ENCODE assay signal across 10 cellular contexts in genomic region chr3:128217702-128218475, GRCh38.
DNase-seq lines count a peak whose midpoint lies in the region; ATAC-seq, FAIRE-seq and TF ChIP-seq lines count a peak whose summit lies in the region.
"Had no signal": no experiment of that assay in that cellular context is flagged by ENCODE, and none has a peak within 500 bp of the region (broad histone marks: within the 10 kb centered on the region; RNA-seq: fewer than 3 reads in every experiment).

No MANE protein-coding gene starts in this region.

- H3K27ac Mint-ChIP-seq in chondrocyte (ENCODE audit: unreplicated experiment) = peak overlapping the region; percentile 97
- H3K27ac Mint-ChIP-seq in naive thymus-derived CD4-positive, alpha-beta T cell = peak overlapping the region in 3 of 9 donors; percentile 5 to 74 (median 47)
- H3K27ac Mint-ChIP-seq in effector memory CD8-positive, alpha-beta T cell = no peak overlapping the region

- no peak for TF ChIP-seq RAD21 in A549 (conservative IDR thresholded peaks at IDR 0.05 in 1 of 2, IDR thresholded peaks at IDR 0.05 in 1 of 2)

- 90% methylated on average over 5 of the region's 5 CpGs for WGBS in A549 (ENCODE audit: missing lambda C conversion rate)

- H3K4me2 ChIP-seq in A549 = peak overlapping the region; percentile 40

- H3K9me3 ChIP-seq in A549 = peaks cover 8% of the 10 kb centered on the region; the same call in 2 of the 3 replicates
- peaks cover 0 to 7% (median 6%) of the 10 kb centered on the region in 3 experiments for H3K9me3 ChIP-seq in naive thymus-derived CD4-positive, alpha-beta T cell (ENCODE audit: control insufficient read depth in 2 of 3, low read length in 3 of 3)

- CTCF ChIA-PET in A549 (lab: Yijun Ruan, JAX) = no interaction called here
- CTCF ChIA-PET in naive thymus-derived CD4-positive, alpha-beta T cell (lab: Charles Lee) = interaction anchor here (0.8 to 1.5 kb wide), 3 partner anchors 9 to 20 kb away, joined by 3 to 4 read pairs (median 3); no protein-coding TSS in a partner anchor

- H3K4me1 ChIP-seq in A549 = peaks cover 13% of the 10 kb centered on the region; the same call in 2 of the 3 replicates
- H3K4me1 ChIP-seq in naive thymus-derived CD4-positive, alpha-beta T cell (ENCODE audit: control insufficient read depth in 2 of 2, insufficient read depth in 2 of 2, low read length in 2 of 2) = no peaks in the 10 kb centered on the region

- DNase-seq in A549 (ENCODE audit: low read depth in 1 of 2, low spot score in 1 of 2) = no peak
- DNase-seq in GM13977 (ENCODE audit: low spot score) = peak; percentile 28
- DNase-seq in NCI-H2107 (lab: John Stamatoyannopoulos, UW) = peak; percentile 19
- DNase-seq in chondrocyte (ENCODE audit: low spot score) = no peak
- DNase-seq in NCI-H2171 (lab: John Stamatoyannopoulos, UW) = no peak
- no peak for DNase-seq in naive thymus-derived CD4-positive, alpha-beta T cell
- DNase-seq in effector memory CD8-positive, alpha-beta T cell = no peak
- DNase-seq in activated CD4-positive, alpha-beta T cell treated with anti-CD3 and anti-CD28 coated beads for 48 hours = no peak
- DNase-seq: NCI-H1092 had no signal

- H3K36me3 Mint-ChIP-seq in chondrocyte (ENCODE audit: low read depth) = no peaks in the 10 kb centered on the region
- peaks cover 10 to 42% (median 30%) of the 10 kb centered on the region in 5 donors for H3K36me3 Mint-ChIP-seq in naive thymus-derived CD4-positive, alpha-beta T cell
- H3K36me3 Mint-ChIP-seq in effector memory CD8-positive, alpha-beta T cell (ENCODE audit: insufficient read depth) = peaks cover 4% of the 10 kb centered on the region

- H3K27me3 Mint-ChIP-seq in chondrocyte (ENCODE audit: low read depth) = no peaks in the 10 kb centered on the region
- H3K27me3 Mint-ChIP-seq in naive thymus-derived CD4-positive, alpha-beta T cell = no peaks in the 10 kb centered on the region
- no peaks in the 10 kb centered on the region for H3K27me3 Mint-ChIP-seq in effector memory CD8-positive, alpha-beta T cell

- TF ChIP-seq EP300 in A549 (IDR thresholded peaks at IDR 0.05) = no peak

- no peak for TF ChIP-seq CTCF in A549 (IDR thresholded peaks at IDR 0.05)
- TF ChIP-seq CTCF in GM13977 (IDR thresholded peaks at IDR 0.05; ENCODE audit: extremely low read depth, insufficient read depth, missing control alignments) = no peak
- no peak for TF ChIP-seq CTCF in chondrocyte (IDR thresholded peaks at IDR 0.05)

- H3K4me1 Mint-ChIP-seq in chondrocyte (ENCODE audit: low read depth) = peaks cover 29% of the 10 kb centered on the region
- peaks cover 3 to 15% (median 11%) of the 10 kb centered on the region in 7 donors for H3K4me1 Mint-ChIP-seq in naive thymus-derived CD4-positive, alpha-beta T cell
- H3K4me1 Mint-ChIP-seq in effector memory CD8-positive, alpha-beta T cell (ENCODE audit: low read depth in 2 of 2) = peaks cover 11 to 19% of the 10 kb centered on the region in 2 donors

- ATAC-seq in A549 = peak in 1 of 2 experiments; percentile 50; a peak in 1 of 6 replicates
- no peak for ATAC-seq in naive thymus-derived CD4-positive, alpha-beta T cell
- ATAC-seq in effector memory CD8-positive, alpha-beta T cell (replicated peaks) = no peak

- no peak overlapping the region for H3K4me3 Mint-ChIP-seq in chondrocyte (ENCODE audit: unreplicated experiment)
- H3K4me3 Mint-ChIP-seq in naive thymus-derived CD4-positive, alpha-beta T cell = no peak overlapping the region
- H3K4me3 Mint-ChIP-seq in effector memory CD8-positive, alpha-beta T cell = no peak overlapping the region

- intact Hi-C loops in naive thymus-derived CD4-positive, alpha-beta T cell (cut with micrococcal nuclease) = no loop called here

- H3K4me3 ChIP-seq in A549 = no peak overlapping the region
- no peak overlapping the region for H3K4me3 ChIP-seq in naive thymus-derived CD4-positive, alpha-beta T cell (ENCODE audit: low read length)

- peak overlapping the region; percentile 68 to 79; a peak in 5 of 6 replicates for H3K27ac ChIP-seq in A549
- H3K27ac ChIP-seq in naive thymus-derived CD4-positive, alpha-beta T cell (ENCODE audit: low read depth, low read length) = no peak overlapping the region

- TF ChIP-seq POLR2A in A549 (IDR thresholded peaks at IDR 0.05; ENCODE audit: low read length) = no peak

- in situ Hi-C loops in GM13977 (cut with MboI; ENCODE audit: low pct_unique_long_range_greater_than_20kb, low sequenced_read_pairs, unreplicated experiment) = no loop called here

- peaks cover 4% of the 10 kb centered on the region for H3K9me3 Mint-ChIP-seq in chondrocyte (ENCODE audit: low read depth)
- H3K9me3 Mint-ChIP-seq in naive thymus-derived CD4-positive, alpha-beta T cell = peaks cover 0 to 25% (median 12%) of the 10 kb centered on the region in 11 donors
- H3K9me3 Mint-ChIP-seq in effector memory CD8-positive, alpha-beta T cell = peaks cover 0 to 9% of the 10 kb centered on the region in 2 donors

- POLR2A ChIA-PET in A549 (lab: Yijun Ruan, JAX) = no interaction called here
- POLR2A ChIA-PET in naive thymus-derived CD4-positive, alpha-beta T cell (lab: Charles Lee) = no interaction called here

- no peaks in the 10 kb centered on the region for H3K36me3 ChIP-seq in naive thymus-derived CD4-positive, alpha-beta T cell (ENCODE audit: control insufficient read depth in 2 of 3, insufficient read depth in 3 of 3, low read length in 3 of 3)

- FAIRE-seq in A549 (lab: Jason Lieb, UNC) = no peak
- FAIRE-seq: D721Med had no signal

- no peaks in the 10 kb centered on the region for H3K27me3 ChIP-seq in naive thymus-derived CD4-positive, alpha-beta T cell (ENCODE audit: control insufficient read depth in 2 of 2, insufficient read depth in 2 of 2, low read length in 2 of 2)

TF ChIP-seq in A549, 52 proteins besides CTCF, POLR2A, EP300 and RAD21:
- no peak for TF ChIP-seq HDAC2 (IDR thresholded peaks at IDR 0.05)
- no peak for TF ChIP-seq ZNF302 (CRISPR knock-in tag; IDR thresholded peaks at IDR 0.05)
- TF ChIP-seq FOXS1 (CRISPR knock-in tag; IDR thresholded peaks at IDR 0.05) = no peak
- TF ChIP-seq RCOR1 (IDR thresholded peaks at IDR 0.05; ENCODE audit: low read depth, low read length) = no peak
- no peak for TF ChIP-seq SMC3 (IDR thresholded peaks at IDR 0.05)
- no peak for TF ChIP-seq NFE2L2 (conservative IDR thresholded peaks at IDR 0.05; ENCODE audit: low read length)
- TF ChIP-seq REST (IDR thresholded peaks at IDR 0.05) = no peak
- no peak for TF ChIP-seq CHD2 (IDR thresholded peaks at IDR 0.05; ENCODE audit: low read length, partially characterized antibody)
- no peak for TF ChIP-seq ESRRA (IDR thresholded peaks at IDR 0.05; ENCODE audit: borderline replicate concordance, low read length)
- TF ChIP-seq POLR2AphosphoS2 (conservative IDR thresholded peaks at IDR 0.05; ENCODE audit: low read length) = no peak
- TF ChIP-seq, protein P1, sequence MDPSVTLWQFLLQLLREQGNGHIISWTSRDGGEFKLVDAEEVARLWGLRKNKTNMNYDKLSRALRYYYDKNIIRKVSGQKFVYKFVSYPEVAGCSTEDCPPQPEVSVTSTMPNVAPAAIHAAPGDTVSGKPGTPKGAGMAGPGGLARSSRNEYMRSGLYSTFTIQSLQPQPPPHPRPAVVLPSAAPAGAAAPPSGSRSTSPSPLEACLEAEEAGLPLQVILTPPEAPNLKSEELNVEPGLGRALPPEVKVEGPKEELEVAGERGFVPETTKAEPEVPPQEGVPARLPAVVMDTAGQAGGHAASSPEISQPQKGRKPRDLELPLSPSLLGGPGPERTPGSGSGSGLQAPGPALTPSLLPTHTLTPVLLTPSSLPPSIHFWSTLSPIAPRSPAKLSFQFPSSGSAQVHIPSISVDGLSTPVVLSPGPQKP (IDR thresholded peaks at IDR 0.05; ENCODE audit: low read depth, low read length) = no peak
- no peak for TF ChIP-seq MAFK (IDR thresholded peaks at IDR 0.05; ENCODE audit: partially characterized antibody)
- no peak for TF ChIP-seq MAX (IDR thresholded peaks at IDR 0.05)
- TF ChIP-seq, protein P2, sequence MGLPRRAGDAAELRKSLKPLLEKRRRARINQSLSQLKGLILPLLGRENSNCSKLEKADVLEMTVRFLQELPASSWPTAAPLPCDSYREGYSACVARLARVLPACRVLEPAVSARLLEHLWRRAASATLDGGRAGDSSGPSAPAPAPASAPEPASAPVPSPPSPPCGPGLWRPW (IDR thresholded peaks at IDR 0.05) = no peak
- no peak for TF ChIP-seq ZFP36 (IDR thresholded peaks at IDR 0.05; ENCODE audit: borderline replicate concordance, partially characterized antibody)
- TF ChIP-seq EHMT2 (IDR thresholded peaks at IDR 0.05; ENCODE audit: low read depth) = no peak
- no peak for TF ChIP-seq SREBF2 (IDR thresholded peaks at IDR 0.05)
- no peak for TF ChIP-seq HOXA7 (CRISPR knock-in tag; IDR thresholded peaks at IDR 0.05)
- TF ChIP-seq MYC (IDR thresholded peaks at IDR 0.05; ENCODE audit: borderline replicate concordance, low read length) = no peak
- TF ChIP-seq CEBPB (IDR thresholded peaks at IDR 0.05) = no peak

Comparison
In these comparisons a context has a peak if more than half of its experiments do, and no peak if none do; other contexts are left out.
1. DNase-seq: peak in GM13977 (single experiment) and NCI-H2107 (single experiment); none in A549 (0 of 2), chondrocyte (single experiment), NCI-H2171 (single experiment), naive thymus-derived CD4-positive, alpha-beta T cell (0 of 9), effector memory CD8-positive, alpha-beta T cell (0 of 3) and activated CD4-positive, alpha-beta T cell treated with anti-CD3 and anti-CD28 coated beads for 48 hours (single experiment).